Comparison of ENCODE assay signal across 12 cellular contexts in the genomic region with DNA sequence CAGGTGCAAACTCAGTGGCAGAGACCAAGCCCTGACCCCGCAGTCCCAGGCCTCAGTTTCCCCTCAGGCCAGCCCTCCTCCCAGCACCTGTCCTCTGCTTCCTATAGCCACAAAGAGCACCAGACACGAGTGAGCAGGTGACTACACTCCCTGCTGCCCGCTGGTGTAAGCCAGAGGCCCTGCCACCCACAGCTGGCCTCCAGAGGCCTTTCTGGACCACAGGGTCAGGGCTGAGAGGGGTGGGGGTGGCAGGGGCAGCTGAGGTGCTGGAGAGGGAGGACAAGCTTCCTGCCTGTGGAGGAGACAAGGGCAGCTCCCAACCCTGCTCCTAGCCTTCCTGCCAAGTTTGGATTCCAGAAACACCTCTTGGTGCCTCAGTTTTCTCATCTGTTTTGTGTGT. TPM values are rescaled to one million over a fixed set of nuclear protein-coding genes. Genes with fewer than 3 reads are reported as not detected.
DNase-seq lines count a peak whose midpoint lies in the region; ATAC-seq, FAIRE-seq and TF ChIP-seq lines count a peak whose summit lies in the region.
"Had no signal": no experiment of that assay in that cellular context is flagged by ENCODE, and none has a peak within 500 bp of the region (broad histone marks: within the 10 kb centered on the region; RNA-seq: fewer than 3 reads in every experiment).

No MANE protein-coding gene starts in this region.

- no peaks in the 10 kb centered on the region for H3K9me3 Mint-ChIP-seq in endothelial cell (ENCODE audit: unreplicated experiment)

- TF ChIP-seq POLR2A in esophagus muscularis mucosa (IDR thresholded peaks at IDR 0.05; ENCODE audit: low read depth) = no peak
- TF ChIP-seq POLR2A in GM12892 (IDR thresholded peaks at IDR 0.05; ENCODE audit: low read depth, low read length) = no peak

- H3K27ac ChIP-seq in right cardiac atrium (ENCODE audit: low read length) (peak overlapping the region; percentile 88), esophagus muscularis mucosa (replicated peaks in 1 of 4) (peak overlapping the region; percentile 84 to 97 (median 92)), trophoblast cell (ENCODE audit: low read depth, low read length) (no peak overlapping the region)
- H3K27ac ChIP-seq: neural progenitor cell had no signal

- no peak overlapping the region for H3K9ac ChIP-seq in trophoblast cell (ENCODE audit: low read length)
- H3K9ac ChIP-seq: neural progenitor cell had no signal

- H4K91ac ChIP-seq in trophoblast cell (ENCODE audit: low read depth, low read length) = no peak overlapping the region

- intact Hi-C loops in right cardiac atrium (cut with DNase I) = loop anchor here in 3 of 4 donors (5.0 to 10.0 kb wide), 4 partner anchors 64 to 287 kb away; partner anchors contain the start of gene GTSE1 (in 1 of the 3)
- intact Hi-C loops in left ventricle myocardium superior (cut with micrococcal nuclease) = loop anchor here (5.0 kb wide), 1 partner anchor 109 kb away; no protein-coding TSS in a partner anchor
- intact Hi-C loops in esophagus muscularis mucosa (cut with DNase I) = no loop called here

- H4K12ac ChIP-seq in trophoblast cell (ENCODE audit: low read depth, low read length) = no peak overlapping the region

- H2BK5ac ChIP-seq in trophoblast cell (ENCODE audit: low read depth, low read length, poor library complexity) = no peak overlapping the region

- TF ChIP-seq CTCF in esophagus muscularis mucosa (IDR thresholded peaks at IDR 0.05) = no peak
- TF ChIP-seq CTCF in endothelial cell (IDR thresholded peaks at IDR 0.05; ENCODE audit: unreplicated experiment) = no peak

- no peak overlapping the region for H2AK5ac ChIP-seq in trophoblast cell (ENCODE audit: low read length)

- no peak overlapping the region for H3K4me2 ChIP-seq in trophoblast cell (ENCODE audit: low read length)
- H3K4me2 ChIP-seq: neural progenitor cell had no signal

- no peak overlapping the region for H3K23ac ChIP-seq in trophoblast cell (ENCODE audit: low read length)

- H3K4me1 Mint-ChIP-seq in endothelial cell (ENCODE audit: unreplicated experiment) = no peaks in the 10 kb centered on the region

- no peak overlapping the region for H3K4me3 Mint-ChIP-seq in endothelial cell (ENCODE audit: unreplicated experiment)
- H3K4me3 Mint-ChIP-seq: neural progenitor cell had no signal

- H3K4me3 ChIP-seq in right cardiac atrium (ENCODE audit: low read length) (no peak overlapping the region), esophagus muscularis mucosa (peak overlapping the region; percentile 2 to 37 (median 16)), trophoblast cell (ENCODE audit: low read depth, low read length) (peak overlapping the region; percentile 40)
- H3K4me3 ChIP-seq: neural progenitor cell had no signal

- no peak overlapping the region for H3K14ac ChIP-seq in trophoblast cell (ENCODE audit: low read length)

- no peaks in the 10 kb centered on the region for H3K79me2 ChIP-seq in trophoblast cell (ENCODE audit: control insufficient read depth, insufficient read depth, low read length, poor library complexity)

- H3K9me3 ChIP-seq in right cardiac atrium (ENCODE audit: control insufficient read depth, low read length) (no peaks in the 10 kb centered on the region), esophagus muscularis mucosa (peaks cover 0 to 9% (median 4%) of the 10 kb centered on the region in 4 donors), trophoblast cell (ENCODE audit: insufficient read depth, low read depth, low read length) (peaks cover 2% of the 10 kb centered on the region)

- peaks cover 8% of the 10 kb centered on the region for H3K79me1 ChIP-seq in trophoblast cell (ENCODE audit: low read length)

- H3K27me3 ChIP-seq in right cardiac atrium (ENCODE audit: control insufficient read depth, insufficient read depth) = no peaks in the 10 kb centered on the region
- H3K27me3 ChIP-seq in esophagus muscularis mucosa = no peaks in the 10 kb centered on the region
- H3K27me3 ChIP-seq in trophoblast cell (ENCODE audit: insufficient read depth, low read length) = no peaks in the 10 kb centered on the region
- H3K27me3 ChIP-seq: neural progenitor cell had no signal

- H2BK120ac ChIP-seq in trophoblast cell (ENCODE audit: insufficient read depth, low read length, poor library complexity) = no peak overlapping the region

- H3K27ac Mint-ChIP-seq in endothelial cell (ENCODE audit: unreplicated experiment) = no peak overlapping the region
- H3K27ac Mint-ChIP-seq: neural progenitor cell had no signal

- ATAC-seq in right cardiac atrium (no peak), left ventricle myocardium superior (no peak), HG03571 (IDR thresholded peaks at IDR 0.05; ENCODE audit: unreplicated experiment) (no peak)

- H2AFZ ChIP-seq in trophoblast cell (ENCODE audit: insufficient read depth, low read length, poor library complexity) = no peak overlapping the region
- H2AFZ ChIP-seq: neural progenitor cell had no signal

- H3K27me3 Mint-ChIP-seq in endothelial cell (ENCODE audit: unreplicated experiment) = peaks cover 2% of the 10 kb centered on the region

- no peak overlapping the region for H3K4ac ChIP-seq in trophoblast cell (ENCODE audit: low read depth, low read length)

- H3K18ac ChIP-seq in trophoblast cell (ENCODE audit: low read length) = no peak overlapping the region

- FAIRE-seq in GM12892 (lab: Jason Lieb, UNC) = no peak

- H3K4me1 ChIP-seq in right cardiac atrium (ENCODE audit: control insufficient read depth, insufficient read depth, low read length) = peaks cover 9% of the 10 kb centered on the region
- peaks cover 44 to 71% (median 58%) of the 10 kb centered on the region in 4 donors for H3K4me1 ChIP-seq in esophagus muscularis mucosa
- H3K4me1 ChIP-seq in trophoblast cell (ENCODE audit: control insufficient read depth in 1 of 2, insufficient read depth in 2 of 2, low read length in 2 of 2) = peaks cover 4 to 16% of the 10 kb centered on the region in 2 experiments

- H3K36me3 ChIP-seq in esophagus muscularis mucosa (no peaks in the 10 kb centered on the region), trophoblast cell (ENCODE audit: control insufficient read depth in 1 of 2, insufficient read depth in 2 of 2, low read length in 2 of 2) (no peaks in the 10 kb centered on the region)
- H3K36me3 ChIP-seq: neural progenitor cell had no signal

- no peak for TF ChIP-seq EP300 in esophagus muscularis mucosa (IDR thresholded peaks at IDR 0.05)

- peaks cover 3% of the 10 kb centered on the region for H3K36me3 Mint-ChIP-seq in endothelial cell (ENCODE audit: low read depth, unreplicated experiment)
- H3K36me3 Mint-ChIP-seq: neural progenitor cell had no signal

- DNase-seq in right cardiac atrium (no peak), left ventricle myocardium superior (no peak), esophagus muscularis mucosa (ENCODE audit: extremely low spot score) (no peak), trophoblast cell (no peak), endothelial cell (ENCODE audit: low spot score) (no peak), NCI-H1092 treated with DMSO at 0.1 percent for 48 hours (lab: John Stamatoyannopoulos, UW) (no peak), GM12892 (ENCODE audit: insufficient read length) (no peak)
- DNase-seq: central memory CD4-positive, alpha-beta T cell; hippocampal formation; NCI-H748 treated with DMSO at 0.1 percent for 48 hours had no signal

- H4K8ac ChIP-seq in trophoblast cell (ENCODE audit: low read depth, low read length) = no peak overlapping the region

- no peak overlapping the region for H2BK12ac ChIP-seq in trophoblast cell (ENCODE audit: low read length)

- 55% methylated on average over 3 of the region's 3 CpGs for WGBS in right cardiac atrium
- 57% methylated on average over 1 of the region's 3 CpGs for WGBS in esophagus muscularis mucosa
- WGBS in trophoblast cell (ENCODE audit: extremely low coverage, insufficient coverage, insufficient read length) = no CpG with 5 or more reads among the region's 3 CpGs

RNA-seq across cellular contexts. Expression of gene WNT7B, which starts 31.3 kb away (rescaled TPM):
- total RNA-seq in right cardiac atrium = not detected
- not detected for polyA plus RNA-seq in right cardiac atrium
- not detected for total RNA-seq in left ventricle myocardium superior
- total RNA-seq in esophagus muscularis mucosa = not detected
- polyA plus RNA-seq in trophoblast cell (2013) = 5.9 and 6.1 TPM in 2 replicates
- total RNA-seq in endothelial cell (ENCODE audit: unreplicated experiment) = not detected
- 0.23 TPM for polyA plus RNA-seq in GM12892 (2012; ENCODE audit: missing spikeins)
